In the genomic region with DNA sequence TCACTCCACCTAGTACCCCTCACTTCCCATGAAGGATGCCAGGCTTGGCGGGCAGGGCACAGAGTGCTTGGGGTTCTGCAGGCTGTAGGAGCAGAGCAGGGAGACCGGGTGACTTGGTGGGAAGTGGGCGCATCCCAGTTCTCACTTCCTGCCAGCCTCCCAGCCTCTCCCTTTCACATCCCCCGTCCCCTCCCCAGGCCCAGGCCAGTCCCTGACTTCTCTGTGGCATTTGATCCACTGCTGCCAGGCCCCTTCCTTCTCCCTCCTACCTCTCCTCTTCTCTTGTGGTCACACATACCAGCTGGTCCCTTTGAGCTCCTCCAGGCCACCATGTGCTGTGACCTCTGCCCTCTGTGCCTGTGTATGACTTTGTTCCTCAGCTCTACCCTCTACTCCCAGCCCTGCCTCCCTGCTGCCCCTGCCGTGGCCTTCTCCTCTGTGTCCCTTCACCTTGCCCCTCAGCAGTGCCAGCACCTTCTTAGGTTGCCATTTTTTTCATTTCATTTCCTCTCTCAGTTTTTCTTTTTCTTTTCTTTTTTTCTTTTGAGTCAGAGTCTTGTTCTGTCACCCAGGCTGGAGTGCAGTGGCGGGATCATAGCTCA, we compare ENCODE assay signal across 1 cellular context.
TF ChIP-seq lines count a peak whose summit lies in the region.

No MANE protein-coding gene starts in this region.

TF ChIP-seq in HEK293, 187 proteins besides CTCF, POLR2A, EP300 and RAD21:
- TF ChIP-seq, protein P1, sequence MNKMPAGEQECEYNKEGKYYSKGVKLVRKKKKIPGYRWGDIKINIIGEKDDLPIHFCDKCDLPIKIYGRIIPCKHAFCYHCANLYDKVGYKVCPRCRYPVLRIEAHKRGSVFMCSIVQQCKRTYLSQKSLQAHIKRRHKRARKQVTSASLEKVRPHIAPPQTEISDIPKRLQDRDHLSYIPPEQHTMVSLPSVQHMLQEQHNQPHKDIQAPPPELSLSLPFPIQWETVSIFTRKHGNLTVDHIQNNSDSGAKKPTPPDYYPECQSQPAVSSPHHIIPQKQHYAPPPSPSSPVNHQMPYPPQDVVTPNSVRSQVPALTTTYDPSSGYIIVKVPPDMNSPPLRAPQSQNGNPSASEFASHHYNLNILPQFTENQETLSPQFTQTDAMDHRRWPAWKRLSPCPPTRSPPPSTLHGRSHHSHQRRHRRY (tag by site-specific recombination; IDR thresholded peaks at IDR 0.05), result no peak
- TF ChIP-seq, protein P2, sequence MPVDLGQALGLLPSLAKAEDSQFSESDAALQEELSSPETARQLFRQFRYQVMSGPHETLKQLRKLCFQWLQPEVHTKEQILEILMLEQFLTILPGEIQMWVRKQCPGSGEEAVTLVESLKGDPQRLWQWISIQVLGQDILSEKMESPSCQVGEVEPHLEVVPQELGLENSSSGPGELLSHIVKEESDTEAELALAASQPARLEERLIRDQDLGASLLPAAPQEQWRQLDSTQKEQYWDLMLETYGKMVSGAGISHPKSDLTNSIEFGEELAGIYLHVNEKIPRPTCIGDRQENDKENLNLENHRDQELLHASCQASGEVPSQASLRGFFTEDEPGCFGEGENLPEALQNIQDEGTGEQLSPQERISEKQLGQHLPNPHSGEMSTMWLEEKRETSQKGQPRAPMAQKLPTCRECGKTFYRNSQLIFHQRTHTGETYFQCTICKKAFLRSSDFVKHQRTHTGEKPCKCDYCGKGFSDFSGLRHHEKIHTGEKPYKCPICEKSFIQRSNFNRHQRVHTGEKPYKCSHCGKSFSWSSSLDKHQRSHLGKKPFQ (tag by site-specific recombination; IDR thresholded peaks at IDR 0.05), result 0 out of 2 replicates have a peak, but pooled peaks have one; percentile 41
